Comparison of ENCODE assay signal across 8 cellular contexts in genomic region chr19:38417544-38418506, GRCh38. TPM values are rescaled to one million over a fixed set of nuclear protein-coding genes. Genes with fewer than 3 reads are reported as not detected.
DNase-seq lines count a peak whose midpoint lies in the region; ATAC-seq and TF ChIP-seq lines count a peak whose summit lies in the region.

No MANE protein-coding gene starts in this region.

- no TSS peak for BruUV-seq in PC-3 (replicated peaks; lab: Mats Ljungman, UMichigan)

- no peaks in the 10 kb centered on the region for H3K27me3 ChIP-seq in PC-3 (ENCODE audit: low read length)

- H3K27ac Mint-ChIP-seq in activated naive CD8-positive, alpha-beta T cell: peak overlapping the region; percentile 23

- peak; percentile 91 for ATAC-seq in PC-3

- H2AFZ ChIP-seq in PC-3 (ENCODE audit: low read length): peak overlapping the region; percentile 70

- POLR2A ChIA-PET in PC-3 (lab: Charles Lee; ENCODE audit: unreplicated experiment): no interaction called here

- H3K4me1 Mint-ChIP-seq in activated naive CD8-positive, alpha-beta T cell (ENCODE audit: low read depth): peaks cover 18% of the 10 kb centered on the region

- H3K9me2 ChIP-seq in PC-3 (replicated peaks; ENCODE audit: low read length): no peaks in the 10 kb centered on the region

- peaks cover 5% of the 10 kb centered on the region; the same call in 1 of the 2 replicates for H3K4me1 ChIP-seq in PC-3 (ENCODE audit: insufficient read depth, low read length)

- in situ Hi-C loops in G401 (cut with HindIII; ENCODE audit: low sequenced_read_pairs): no loop called here

- H3K4me3 ChIP-seq in PC-3 (ENCODE audit: low read length): peak overlapping the region; percentile 56

- H3K36me3 Mint-ChIP-seq in activated naive CD8-positive, alpha-beta T cell: no peaks in the 10 kb centered on the region

- TF ChIP-seq CTCF in 22Rv1 (IDR thresholded peaks at IDR 0.05) (peak; percentile 13; the same call in 1 of the 2 replicates), PC-3 (conservative IDR thresholded peaks at IDR 0.05; ENCODE audit: low read depth, low read length) (no peak)

- no peaks in the 10 kb centered on the region for H3K27me3 Mint-ChIP-seq in activated naive CD8-positive, alpha-beta T cell

- H4K20me1 ChIP-seq in PC-3 (ENCODE audit: low read length): no peaks in the 10 kb centered on the region

- no peak overlapping the region for H3K27ac ChIP-seq in 22Rv1
- no peak overlapping the region for H3K27ac ChIP-seq in PC-3 (ENCODE audit: low read length)

- H3K9ac ChIP-seq in PC-3 (ENCODE audit: low read length): no peak overlapping the region

- no peaks in the 10 kb centered on the region for H3K9me3 Mint-ChIP-seq in activated naive CD8-positive, alpha-beta T cell (ENCODE audit: low read depth)

- no peaks in the 10 kb centered on the region for H3K9me3 ChIP-seq in PC-3 (ENCODE audit: low read length)

- CTCF ChIA-PET in PC-3 (lab: Charles Lee): no interaction called here

- intact Hi-C loops in PC-3 (cut with micrococcal nuclease): no loop called here

- peak overlapping the region; percentile 82 for H3K4me2 ChIP-seq in PC-3 (ENCODE audit: low read length)

- no peaks in the 10 kb centered on the region for H3K79me2 ChIP-seq in PC-3 (ENCODE audit: low read length)

- H3K4me3 Mint-ChIP-seq in activated naive CD8-positive, alpha-beta T cell: peak overlapping the region; percentile 82

- no peaks in the 10 kb centered on the region for H3K36me3 ChIP-seq in PC-3 (ENCODE audit: low read depth, low read length)

- H3F3A ChIP-seq in PC-3 (ENCODE audit: low read length, unreplicated experiment): no peaks in the 10 kb centered on the region

- DNase-seq in GM19240 (ENCODE audit: insufficient read length, low spot score): peak; percentile 41
- DNase-seq in PC-3: peak; percentile 62
- DNase-seq in iPS-NIHi11 (ENCODE audit: low spot score): peak; percentile 89
- DNase-seq in stimulated activated CD4-positive, alpha-beta T cell treated with anti-CD3 and anti-CD28 coated beads, Interleukin-15, amount 100 ng/mL, for 1 hour (ENCODE audit: low read depth in 1 of 2, low spot score in 1 of 2): peak; percentile 25 to 47
- no peak for DNase-seq in NCI-H1436 treated with DMSO at 0.1 percent for 48 hours (lab: John Stamatoyannopoulos, UW)
- DNase-seq in G401 (ENCODE audit: low spot score): no peak

RNA-seq across cellular contexts. Expression of gene RASGRP4, which starts 8.2 kb away (rescaled TPM):
- total RNA-seq in PC-3 (2014; rRNA removed): not detected in 2 replicates
- not detected in 2 replicates for total RNA-seq in G401 (2014; rRNA removed; shearing (Covaris generic))

RNA-seq across cellular contexts. Expression of gene FAM98C, which starts 14.9 kb away (rescaled TPM):
- 23.5 and 53.6 TPM in 2 replicates for total RNA-seq in PC-3 (2014; rRNA removed)
- total RNA-seq in G401 (2014; rRNA removed; shearing (Covaris generic)): 15.9 and 23.5 TPM in 2 replicates

RNA-seq across cellular contexts. Expression of gene RYR1, which starts 15.7 kb away (rescaled TPM):
- total RNA-seq in PC-3 (2014; rRNA removed): not detected in 2 replicates
- total RNA-seq in G401 (2014; rRNA removed; shearing (Covaris generic)): 0.27 and 0.31 TPM in 2 replicates

RNA-seq across cellular contexts. Expression of gene SPRED3, which starts 29.3 kb away (rescaled TPM):
- 3.1 and 4.1 TPM in 2 replicates for total RNA-seq in PC-3 (2014; rRNA removed)
- 2.0 and 6.8 TPM in 2 replicates for total RNA-seq in G401 (2014; rRNA removed; shearing (Covaris generic))

RNA-seq across cellular contexts. Expression of gene GGN, which starts 30.0 kb away (rescaled TPM):
- total RNA-seq in PC-3 (2014; rRNA removed): 0.29 and 0.73 TPM in 2 replicates
- total RNA-seq in G401 (2014; rRNA removed; shearing (Covaris generic)): 0.78 TPM in 1 of 2 replicates, not detected in the other

Comparison
In these comparisons a context has a peak if more than half of its experiments do, and no peak if none do; other contexts are left out.
1. DNase-seq: peak in GM19240 (single experiment), PC-3 (single experiment), iPS-NIHi11 (single experiment) and stimulated activated CD4-positive, alpha-beta T cell treated with anti-CD3 and anti-CD28 coated beads, Interleukin-15, amount 100 ng/mL, for 1 hour (2 of 2); none in NCI-H1436 treated with DMSO at 0.1 percent for 48 hours (single experiment) and G401 (single experiment).